24 cellular contexts compared by ENCODE assay signal in genomic region chr9:96242829-96243228, GRCh38. TPM values are rescaled to one million over a fixed set of nuclear protein-coding genes. Genes with fewer than 3 reads are reported as not detected.
DNase-seq lines count a peak whose midpoint lies in the region; ATAC-seq, FAIRE-seq and TF ChIP-seq lines count a peak whose summit lies in the region.
"Had no signal": no experiment of that assay in that cellular context is flagged by ENCODE, and none has a peak within 500 bp of the region (broad histone marks: within the 10 kb centered on the region; RNA-seq: fewer than 3 reads in every experiment).

No MANE protein-coding gene starts in this region.

- H3K4me1 ChIP-seq in HepG2 (ENCODE audit: insufficient read depth, low read length) (peaks cover 34% of the 10 kb centered on the region), right lobe of liver (no peaks in the 10 kb centered on the region)
- H3K4me1 ChIP-seq: colonic mucosa, parathyroid adenoma had no signal

- H3K79me2 ChIP-seq in HepG2 (ENCODE audit: insufficient read depth, low read length) = no peaks in the 10 kb centered on the region
- H3K79me2 ChIP-seq: hepatocyte, parathyroid adenoma had no signal

- peaks cover 0 to 7% of the 10 kb centered on the region in 2 experiments; a peak in 2 of 5 replicates for H3K27me3 ChIP-seq in HepG2 (ENCODE audit: control insufficient read depth in 1 of 2, insufficient read depth in 2 of 2, low read length in 2 of 2)
- H3K27me3 ChIP-seq in right lobe of liver = no peaks in the 10 kb centered on the region
- H3K27me3 ChIP-seq: colonic mucosa, hepatocyte had no signal

- no peak for DNase-seq in HepG2 (ENCODE audit: low spot score)
- DNase-seq in right lobe of liver = no peak
- DNase-seq in fibroblast of villous mesenchyme (ENCODE audit: low read depth) = peak; percentile 11
- peak; percentile 74 for DNase-seq in pons (ENCODE audit: low spot score)
- DNase-seq in hepatic stellate cell (ENCODE audit: low spot score) = no peak
- no peak for DNase-seq in effector CD8-positive, alpha-beta T cell (lab: John Stamatoyannopoulos, UW)
- DNase-seq in ACHN = no peak
- DNase-seq: activated gamma-delta T cell; colonic mucosa; HFFc6; NCI-H1694; NCI-H2171 treated with DMSO at 0.1 percent for 48 hours; NCI-H748 treated with DMSO at 0.1 percent for 48 hours; stimulated activated CD4-positive, alpha-beta T cell treated with anti-CD3 and anti-CD28 coated beads, Interleukin-2, amount 100 ng/mL, for 24 hours had no signal

- no peaks in the 10 kb centered on the region for H4K20me1 ChIP-seq in HepG2 (ENCODE audit: insufficient read depth, low read length)
- H4K20me1 ChIP-seq: BLaER1 treated with 17β-estradiol and CSF1 and Interleukin-3, amounts not matched to agents 10 nM and 100 nM had no signal

- peak; percentile 65 for ATAC-seq in HepG2
- no peak for ATAC-seq in right lobe of liver
- ATAC-seq in HG03139 (IDR thresholded peaks at IDR 0.05; ENCODE audit: unreplicated experiment) = no peak

- H3K9ac ChIP-seq in HepG2 (ENCODE audit: insufficient read depth, low read depth, low read length) = no peak overlapping the region
- H3K9ac ChIP-seq: BLaER1 treated with 17β-estradiol and CSF1 and Interleukin-3, amounts not matched to agents 10 nM and 100 nM; parathyroid adenoma had no signal

- POLR2A ChIA-PET in HepG2 (lab: Yijun Ruan, JAX) = no interaction called here

- TF ChIP-seq POLR2A in HepG2 (IDR thresholded peaks at IDR 0.05; ENCODE audit: insufficient read depth in 1 of 2, low read depth in 2 of 2, low read length in 2 of 2) (no peak), right lobe of liver (IDR thresholded peaks at IDR 0.05) (no peak)

- in situ Hi-C loops in HepG2 (cut with HindIII; ENCODE audit: extremely low pct_ligation_motif_present, low pct_unique_long_range_greater_than_20kb) = no loop called here
- in situ Hi-C loops in ACHN (cut with HindIII; ENCODE audit: low pct_ligation_motif_present, low pct_unique_long_range_greater_than_20kb, low sequenced_read_pairs) = no loop called here

- CTCF ChIA-PET in HepG2 (lab: Yijun Ruan, JAX; ENCODE audit: low intra/inter-chr PET ratio, low total read pairs) = no interaction called here

- TF ChIP-seq EP300 in HepG2 (IDR thresholded peaks at IDR 0.05; ENCODE audit: low read depth in 2 of 2, low read length in 2 of 2) (no peak), HepG2 (CRISPR knock-in tag; IDR thresholded peaks at IDR 0.05; ENCODE audit: borderline replicate concordance) (no peak)

- intact Hi-C loops in HepG2 (cut with micrococcal nuclease; ENCODE audit: unreplicated experiment) = no loop called here
- intact Hi-C loops in right lobe of liver (cut with DNase I) = loop anchor here (10.0 kb wide), 1 partner anchor 72 kb away; no protein-coding TSS in a partner anchor

- H3K4me2 ChIP-seq in HepG2 (ENCODE audit: low read depth, low read length) = peak overlapping the region; percentile 30
- H3K4me2 ChIP-seq: BLaER1 treated with 17β-estradiol and CSF1 and Interleukin-3, amounts not matched to agents 10 nM and 100 nM; hepatocyte had no signal

- H2AFZ ChIP-seq in HepG2 (ENCODE audit: low read length) = no peak overlapping the region
- H2AFZ ChIP-seq: hepatocyte, parathyroid adenoma had no signal

- no peaks in the 10 kb centered on the region for H3K36me3 ChIP-seq in HepG2 (replicated peaks in 1 of 2; ENCODE audit: control insufficient read depth in 1 of 2, insufficient read depth in 2 of 2, low read length in 2 of 2)
- H3K36me3 ChIP-seq in right lobe of liver = no peaks in the 10 kb centered on the region
- H3K36me3 ChIP-seq: BLaER1 treated with 17β-estradiol and CSF1 and Interleukin-3, amounts not matched to agents 10 nM and 100 nM; colonic mucosa had no signal

- FAIRE-seq in HepG2 (lab: Jason Lieb, UNC) = no peak
- FAIRE-seq: D721Med had no signal

- no peaks in the 10 kb centered on the region for H3K9me3 ChIP-seq in HepG2 (ENCODE audit: low read length)
- no peaks in the 10 kb centered on the region for H3K9me3 ChIP-seq in right lobe of liver
- H3K9me3 ChIP-seq: BLaER1 treated with 17β-estradiol and CSF1 and Interleukin-3, amounts not matched to agents 10 nM and 100 nM; colonic mucosa had no signal

- H3K27ac ChIP-seq in HepG2 (ENCODE audit: extremely low read length, insufficient read depth, low read length) = no peak overlapping the region
- no peak overlapping the region for H3K27ac ChIP-seq in right lobe of liver
- H3K27ac ChIP-seq: BLaER1 treated with 17β-estradiol and CSF1 and Interleukin-3, amounts not matched to agents 10 nM and 100 nM; colonic mucosa; hepatocyte; parathyroid adenoma; skin epidermis; VCaP had no signal

- no peak overlapping the region for H3K4me3 ChIP-seq in HepG2 (replicated peaks in 1 of 3; ENCODE audit: insufficient read depth in 1 of 3, low read depth in 2 of 3, low read length in 3 of 3)
- no peak overlapping the region for H3K4me3 ChIP-seq in right lobe of liver
- H3K4me3 ChIP-seq in fibroblast of villous mesenchyme (ENCODE audit: low read depth, low read length) = no peak overlapping the region
- H3K4me3 ChIP-seq: BLaER1 treated with 17β-estradiol and CSF1 and Interleukin-3, amounts not matched to agents 10 nM and 100 nM; colonic mucosa; hepatocyte; skin epidermis had no signal

- no peak for TF ChIP-seq RAD21 in HepG2 (CRISPR knock-in tag; IDR thresholded peaks at IDR 0.05)

- 7% methylated on average over 2 of the region's 3 CpGs for WGBS in HepG2 (ENCODE audit: low lambda C conversion rate)
- 71% methylated on average over 3 of the region's 3 CpGs for WGBS in right lobe of liver (ENCODE audit: insufficient coverage, low coverage, low lambda C conversion rate, missing lambda C conversion rate)

- TF ChIP-seq CTCF in HepG2 (CRISPR knock-in tag; IDR thresholded peaks at IDR 0.05) (no peak), right lobe of liver (IDR thresholded peaks at IDR 0.05) (no peak), fibroblast of villous mesenchyme (IDR thresholded peaks at IDR 0.05; ENCODE audit: insufficient read depth, low read depth, low read length) (no peak)

- no TSS peak for BruUV-seq in HepG2 (replicated peaks; lab: Mats Ljungman, UMichigan)

TF ChIP-seq in HepG2, 621 proteins besides CTCF, POLR2A, EP300 and RAD21 (continues in another document):
- TF ChIP-seq ESRRA (CRISPR knock-in tag; IDR thresholded peaks at IDR 0.05; ENCODE audit: low read depth) (no peak), TRIM24 (CRISPR knock-in tag; IDR thresholded peaks at IDR 0.05) (no peak), ZSCAN25 (CRISPR knock-in tag; IDR thresholded peaks at IDR 0.05) (no peak), ZBTB4 (CRISPR knock-in tag; IDR thresholded peaks at IDR 0.05; ENCODE audit: borderline replicate concordance) (no peak), MAFG (CRISPR knock-in tag; IDR thresholded peaks at IDR 0.05) (no peak), ETV6 (CRISPR knock-in tag; conservative IDR thresholded peaks at IDR 0.05) (no peak)

RNA-seq across cellular contexts. Expression of gene HSD17B3, which starts 59.1 kb away (rescaled TPM):
- total RNA-seq in HepG2 (2016; rRNA removed; fragmentation: Illumina TruSeq; extraction: Trizol) (not detected in 2 replicates), right lobe of liver (1 to 10 TPM in 4 of 6 experiments, not detected in 2; 1.8 to 4.4 (median 3.1) TPM), fibroblast of villous mesenchyme (not detected in 2 replicates)
- not detected in 2 replicates for total RNA-seq in HepG2 (2016; cell fraction: cytosol; rRNA removed; fragmentation: Illumina TruSeq; extraction: Trizol; ENCODE audit: low read depth)
- total RNA-seq in HepG2 (2016; cell fraction: insoluble cytoplasmic fraction; rRNA removed; fragmentation: Illumina TruSeq; extraction: Trizol) = 0.19 TPM in 1 of 2 replicates, not detected in the other
- not detected in 2 replicates for total RNA-seq in HepG2 (2016; cell fraction: membrane; rRNA removed; fragmentation: Illumina TruSeq; extraction: Trizol)
- total RNA-seq in HepG2 (2016; cell fraction: nucleus; rRNA removed; fragmentation: Illumina TruSeq; extraction: Trizol) = 1.1 TPM in 1 of 2 replicates, not detected in the other
- 0.12 and 0.39 TPM in 2 replicates for polyA plus RNA-seq in HepG2 (2011; rRNA removed)
- polyA plus RNA-seq in HepG2 (2011; cell fraction: cytosol; rRNA removed) = 0.08 TPM in 1 of 2 replicates, not detected in the other
- polyA plus RNA-seq in HepG2 (2011; cell fraction: nucleus; rRNA removed) = 1.2 and 1.5 TPM in 2 replicates
- polyA plus RNA-seq in HepG2 (2012) = 0.54 and 0.63 TPM in 2 replicates
- not detected in 2 replicates for polyA plus RNA-seq in HepG2 (2016; cell fraction: cytosol; fragmentation: Illumina TruSeq; extraction: Trizol; ENCODE audit: low read depth)
- polyA plus RNA-seq in HepG2 (2016; cell fraction: insoluble cytoplasmic fraction; fragmentation: Illumina TruSeq; extraction: Trizol; ENCODE audit: low read depth) = not detected in 2 replicates
- not detected in 2 replicates for polyA plus RNA-seq in HepG2 (2016; cell fraction: membrane; fragmentation: Illumina TruSeq; extraction: Trizol; ENCODE audit: low read depth)
- polyA plus RNA-seq in HepG2 (2016; cell fraction: nucleus; fragmentation: Illumina TruSeq; extraction: Trizol; ENCODE audit: insufficient read depth, low read depth) = not detected in 2 replicates
- polyA minus RNA-seq in HepG2 (2011; rRNA and poly(A)+ RNA removed; ENCODE audit: low replicate concordance) = 0.16 TPM in 1 of 2 replicates, not detected in the other
- not detected in 2 replicates for polyA minus RNA-seq in HepG2 (2011; cell fraction: cytosol; rRNA and poly(A)+ RNA removed)
- polyA minus RNA-seq in HepG2 (2011; cell fraction: nucleus; rRNA and poly(A)+ RNA removed) = 0.39 TPM in 1 of 2 replicates, not detected in the other
- total RNA-seq: A172, colonic mucosa, HFFc6, ureter had no signal
- polyA plus RNA-seq: IgD-negative memory B cell had no signal

Comparison
In these comparisons a context has a peak if more than half of its experiments do, and no peak if none do; other contexts are left out.
1. DNase-seq: peak in fibroblast of villous mesenchyme (single experiment) and pons (single experiment); none in HepG2 (single experiment), right lobe of liver (0 of 3), hepatic stellate cell (single experiment), effector CD8-positive, alpha-beta T cell (single experiment) and ACHN (single experiment).